1 cellular context compared by ENCODE assay signal in genomic region chr11:125166347-125166841, GRCh38.
TF ChIP-seq lines count a peak whose summit lies in the region.

No MANE protein-coding gene starts in this region.

TF ChIP-seq in neural cell, 6 proteins besides CTCF, POLR2A, EP300 and RAD21 (continued from another document):
- TF ChIP-seq REST (IDR thresholded peaks at IDR 0.05; ENCODE audit: borderline replicate concordance): no peak
- peak; percentile 44 for TF ChIP-seq TAF1 (IDR thresholded peaks at IDR 0.05; ENCODE audit: low read depth)
